ENCODE assay signal across 8 cellular contexts in genomic region chr1:89907669-89908293, GRCh38.
DNase-seq lines count a peak whose midpoint lies in the region; ATAC-seq and TF ChIP-seq lines count a peak whose summit lies in the region.

No MANE protein-coding gene starts in this region.

- no peaks in the 10 kb centered on the region for H3K27me3 Mint-ChIP-seq in activated T-helper 2 cell treated with anti-CD3 and anti-CD28 coated beads, Interferon-gamma antibody, Interleukin-2, Interleukin-4, amounts not matched to agents 10 μg/mL and 5 μg/mL and 100 μg/mL, durations not matched to agents 14 hours and 24 hours and 36 hours (ENCODE audit: low read depth)

- H3K4me1 Mint-ChIP-seq in activated T-helper 2 cell treated with anti-CD3 and anti-CD28 coated beads, Interferon-gamma antibody, Interleukin-2, Interleukin-4, amounts not matched to agents 10 μg/mL and 5 μg/mL and 100 μg/mL, durations not matched to agents 14 hours and 24 hours and 36 hours (ENCODE audit: low read depth) = peaks cover 41% of the 10 kb centered on the region

- H3K27ac Mint-ChIP-seq in activated T-helper 2 cell treated with anti-CD3 and anti-CD28 coated beads, Interferon-gamma antibody, Interleukin-2, Interleukin-4, amounts not matched to agents 10 μg/mL and 5 μg/mL and 100 μg/mL, durations not matched to agents 14 hours and 24 hours and 36 hours = peak overlapping the region; percentile 34

- intact Hi-C loops in activated T-helper 2 cell treated with anti-CD3 and anti-CD28 coated beads, Interferon-gamma antibody, Interleukin-2, Interleukin-4, amounts not matched to agents 10 μg/mL and 5 μg/mL and 100 μg/mL, durations not matched to agents 14 hours and 24 hours and 36 hours (cut with micrococcal nuclease) = loop anchor here (2.0 to 5.0 kb wide), 3 partner anchors 45 to 65 kb away; no protein-coding TSS in a partner anchor

- no peak overlapping the region for H3K4me3 Mint-ChIP-seq in activated T-helper 2 cell treated with anti-CD3 and anti-CD28 coated beads, Interferon-gamma antibody, Interleukin-2, Interleukin-4, amounts not matched to agents 10 μg/mL and 5 μg/mL and 100 μg/mL, durations not matched to agents 14 hours and 24 hours and 36 hours (ENCODE audit: low read depth)

- DNase-seq in AG10803 (ENCODE audit: low read depth) (peak; percentile 52), HCEC 1CT (peak; percentile 97), kidney glomerular epithelial cell (lab: John Stamatoyannopoulos, UW) (peak; percentile 33), NCI-H446 (lab: John Stamatoyannopoulos, UW) (no peak), mesenteric fat pad (ENCODE audit: low spot score) (no peak), HT-29 (ENCODE audit: low spot score) (no peak)
- no peak for DNase-seq in activated T-helper 2 cell treated with anti-CD3 and anti-CD28 coated beads, Interferon-gamma antibody, Interleukin-2, Interleukin-4, amounts not matched to agents 10 μg/mL and 5 μg/mL and 100 μg/mL, durations not matched to agents 14 hours and 24 hours and 36 hours (ENCODE audit: low spot score)

- peaks cover 25% of the 10 kb centered on the region for H3K36me3 Mint-ChIP-seq in activated T-helper 2 cell treated with anti-CD3 and anti-CD28 coated beads, Interferon-gamma antibody, Interleukin-2, Interleukin-4, amounts not matched to agents 10 μg/mL and 5 μg/mL and 100 μg/mL, durations not matched to agents 14 hours and 24 hours and 36 hours (ENCODE audit: low read depth)

- H3K9me3 Mint-ChIP-seq in activated T-helper 2 cell treated with anti-CD3 and anti-CD28 coated beads, Interferon-gamma antibody, Interleukin-2, Interleukin-4, amounts not matched to agents 10 μg/mL and 5 μg/mL and 100 μg/mL, durations not matched to agents 14 hours and 24 hours and 36 hours = no peaks in the 10 kb centered on the region

- ATAC-seq in GM18519 (IDR thresholded peaks at IDR 0.05; ENCODE audit: low FRiP score, unreplicated experiment) = no peak

- TF ChIP-seq CTCF in AG10803 (conservative IDR thresholded peaks at IDR 0.05; ENCODE audit: low read length) = no peak

- no peak overlapping the region for H3K4me3 ChIP-seq in AG10803 (ENCODE audit: low read length)

Comparison
In these comparisons a context has a peak if more than half of its experiments do, and no peak if none do; other contexts are left out.
1. DNase-seq: peak in AG10803 (single experiment), HCEC 1CT (single experiment) and kidney glomerular epithelial cell (single experiment); none in activated T-helper 2 cell treated with anti-CD3 and anti-CD28 coated beads, Interferon-gamma antibody, Interleukin-2, Interleukin-4, amounts not matched to agents 10 μg/mL and 5 μg/mL and 100 μg/mL, durations not matched to agents 14 hours and 24 hours and 36 hours (single experiment), NCI-H446 (0 of 2), mesenteric fat pad (single experiment) and HT-29 (single experiment).